In the genomic region with DNA sequence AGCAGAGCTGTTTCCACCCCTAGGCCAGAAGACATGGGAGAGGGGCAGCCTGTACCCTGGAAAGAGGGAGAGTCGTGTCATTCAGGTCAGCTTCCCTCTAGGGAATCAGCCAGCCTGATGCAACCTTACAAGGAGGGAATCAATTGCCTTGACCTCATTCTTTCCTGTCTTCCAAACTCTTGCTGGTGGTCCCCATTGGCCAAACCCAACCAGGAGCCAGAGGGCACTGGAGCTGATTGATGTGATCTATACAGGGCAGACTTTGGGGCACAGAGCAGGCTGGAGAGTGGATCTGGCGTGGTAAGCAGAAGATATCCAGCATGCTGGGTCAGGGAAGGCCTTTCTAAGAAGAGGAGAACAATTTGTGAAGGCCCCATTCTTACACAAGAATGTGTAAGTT, we compare ENCODE assay signal across 25 cellular contexts.
"Had no signal": no experiment of that assay in that cellular context is flagged by ENCODE, and none has a peak within 500 bp of the region (broad histone marks: within the 10 kb centered on the region; RNA-seq: fewer than 3 reads in every experiment).

No MANE protein-coding gene starts in this region.

- DNase-seq: colonic mucosa; dermis blood vessel endothelial cell; effector memory CD8-positive, alpha-beta T cell; hypothalamus; immature natural killer cell; kidney glomerular epithelial cell; mucosa of descending colon; naive B cell; nucleus accumbens; ovary; posterior cingulate gyrus; psoas muscle; retina; right lobe of liver; stimulated activated CD4-positive, alpha-beta T cell treated with anti-CD3 and anti-CD28 coated beads, Interleukin-2, amount 100 ng/mL, for 24 hours; stimulated activated CD4-positive, alpha-beta T cell treated with anti-CD3 and anti-CD28 coated beads, Interleukin-4, amount 100 ng/mL, for 24 hours; stimulated activated naive CD8-positive, alpha-beta T cell treated with anti-CD3 and anti-CD28 coated beads, Interleukin-15, Interleukin-2, amounts not matched to agents 100 U/mL and 50 U/mL, for 24 hours; substantia nigra; testis; tibial artery; upper lobe of left lung had no signal

- ATAC-seq: effector memory CD8-positive, alpha-beta T cell; mucosa of descending colon; natural killer cell treated with Interleukin-12 subunit alpha and Interleukin-12 subunit beta and Interleukin-15 and Interleukin-18, amount 100 ng/mL, for 72 hours; psoas muscle; right lobe of liver; stimulated activated effector memory CD8-positive, alpha-beta T cell treated with anti-CD3 and anti-CD28 coated beads, Interleukin-12 subunit alpha, Interleukin-12 subunit beta, amount 100 ng/mL, for 72 hours; stimulated activated naive CD8-positive, alpha-beta T cell treated with anti-CD3 and anti-CD28 coated beads, Interleukin-15, Interleukin-2, amounts not matched to agents 100 U/mL and 50 U/mL, for 24 hours had no signal

- H3K27ac ChIP-seq: colonic mucosa, neural progenitor cell, ovary, psoas muscle, right lobe of liver, testis, tibial artery, upper lobe of left lung, uterus had no signal
